17 cellular contexts compared by ENCODE assay signal in genomic region chr2:196144513-196145126, GRCh38. TPM values are rescaled to one million over a fixed set of nuclear protein-coding genes. Genes with fewer than 3 reads are reported as not detected.
DNase-seq lines count a peak whose midpoint lies in the region; ATAC-seq and TF ChIP-seq lines count a peak whose summit lies in the region.
"Had no signal": no experiment of that assay in that cellular context is flagged by ENCODE, and none has a peak within 500 bp of the region (broad histone marks: within the 10 kb centered on the region; RNA-seq: fewer than 3 reads in every experiment).

No MANE protein-coding gene starts in this region.

- no peaks in the 10 kb centered on the region for H3K79me2 ChIP-seq in mammary epithelial cell (ENCODE audit: insufficient read depth, low read length)

- CTCF ChIA-PET in CD8-positive, alpha-beta T cell (lab: Charles Lee): interaction anchor here (4.9 kb wide), 1 partner anchor 19 kb away, joined by 22 read pairs; no protein-coding TSS in a partner anchor
- CTCF ChIA-PET in mammary epithelial cell (lab: Charles Lee; ENCODE audit: low non-redundant PET): no interaction called here

- H3K27me3 ChIP-seq in CD8-positive, alpha-beta T cell (ENCODE audit: insufficient read depth, low read length): no peaks in the 10 kb centered on the region
- no peaks in the 10 kb centered on the region for H3K27me3 ChIP-seq in neutrophil
- no peaks in the 10 kb centered on the region for H3K27me3 ChIP-seq in mammary epithelial cell (ENCODE audit: insufficient read depth, low read length)
- H3K27me3 ChIP-seq: BLaER1 treated with 17β-estradiol and CSF1 and Interleukin-3, amounts not matched to agents 10 nM and 100 nM; pancreas; tibial artery had no signal

- peak overlapping the region; percentile 81 for H3K27ac Mint-ChIP-seq in CD8-positive, alpha-beta T cell
- peak overlapping the region; percentile 43 to 85 (median 72) for H3K27ac Mint-ChIP-seq in IgD-negative memory B cell
- H3K27ac Mint-ChIP-seq in activated naive CD8-positive, alpha-beta T cell treated with anti-CD3 and anti-CD28 coated beads, Interleukin-2, amount 10 ng/mL, durations not matched to agents 7 days and 5 days: peak overlapping the region; percentile 67

- intact Hi-C loops in CD8-positive, alpha-beta T cell (cut with DNase I, micrococcal nuclease): loop anchor here (1.0 to 5.0 kb wide), 2 partner anchors 19 to 133 kb away; no protein-coding TSS in a partner anchor
- intact Hi-C loops in mammary epithelial cell (cut with micrococcal nuclease): no loop called here

- 96% methylated on average over 5 of the region's 5 CpGs for WGBS in mammary epithelial cell (ENCODE audit: low coverage, missing lambda C conversion rate)

- peak overlapping the region; percentile 5 for H3K27ac ChIP-seq in CD8-positive, alpha-beta T cell (ENCODE audit: low read depth, low read length)
- H3K27ac ChIP-seq in neutrophil: peak overlapping the region; percentile 37
- no peak overlapping the region for H3K27ac ChIP-seq in mammary epithelial cell (ENCODE audit: insufficient read depth, low read depth, low read length)
- H3K27ac ChIP-seq: BLaER1 treated with 17β-estradiol and CSF1 and Interleukin-3, amounts not matched to agents 10 nM and 100 nM; pancreas; tibial artery had no signal

- H3K4me2 ChIP-seq in mammary epithelial cell (ENCODE audit: insufficient read depth, low read depth, low read length): no peak overlapping the region
- H3K4me2 ChIP-seq: BLaER1 treated with 17β-estradiol and CSF1 and Interleukin-3, amounts not matched to agents 10 nM and 100 nM had no signal

- H2AFZ ChIP-seq in mammary epithelial cell (ENCODE audit: low read depth, low read length): no peak overlapping the region

- peaks cover 89% of the 10 kb centered on the region for H3K4me1 ChIP-seq in CD8-positive, alpha-beta T cell (ENCODE audit: insufficient read depth, low read length)
- H3K4me1 ChIP-seq in neutrophil (ENCODE audit: control insufficient read depth in 1 of 2, insufficient read depth in 1 of 2, low read depth in 1 of 2, low read length in 1 of 2) (peaks cover 2 to 5% of the 10 kb centered on the region in 2 experiments), mammary epithelial cell (ENCODE audit: insufficient read depth, low read length) (no peaks in the 10 kb centered on the region)
- H3K4me1 ChIP-seq: pancreas had no signal

- peak; percentile 54 for ATAC-seq in CD8-positive, alpha-beta T cell
- ATAC-seq in activated naive CD8-positive, alpha-beta T cell treated with anti-CD3 and anti-CD28 coated beads, Interleukin-2, amount 10 ng/mL, durations not matched to agents 7 days and 5 days (ENCODE audit: low read depth): peak; percentile 43
- ATAC-seq: pancreas had no signal

- H3K9ac ChIP-seq in mammary epithelial cell (ENCODE audit: insufficient read depth, low read length): no peak overlapping the region
- H3K9ac ChIP-seq: BLaER1 treated with 17β-estradiol and CSF1 and Interleukin-3, amounts not matched to agents 10 nM and 100 nM had no signal

- in situ Hi-C loops in mammary epithelial cell (cut with MboI; ENCODE audit: low sequenced_read_pairs in 2 of 2): no loop called here

- DNase-seq in CD8-positive, alpha-beta T cell: peak in 2 of 7 experiments; percentile 18 to 28
- DNase-seq in activated naive CD8-positive, alpha-beta T cell treated with anti-CD3 and anti-CD28 coated beads, Interleukin-2, amount 10 ng/mL, durations not matched to agents 7 days and 5 days: no peak
- DNase-seq in NCI-H69 (lab: John Stamatoyannopoulos, UW): no peak
- no peak for DNase-seq in iPS-NIHi11 (ENCODE audit: low spot score)
- no peak for DNase-seq in mammary epithelial cell
- DNase-seq: activated gamma-delta T cell; DMS79; midbrain; NCI-H146; NCI-H345; pancreas; Right ventricle myocardium superior; stimulated activated CD4-positive, alpha-beta T cell treated with anti-CD3 and anti-CD28 coated beads, Interleukin-2, amount 100 ng/mL, for 48 hours; tibial artery had no signal

- H3K9me3 Mint-ChIP-seq in CD8-positive, alpha-beta T cell: no peaks in the 10 kb centered on the region
- H3K9me3 Mint-ChIP-seq in IgD-negative memory B cell: peaks cover 0 to 2% (median 0%) of the 10 kb centered on the region in 3 donors
- H3K9me3 Mint-ChIP-seq in activated naive CD8-positive, alpha-beta T cell treated with anti-CD3 and anti-CD28 coated beads, Interleukin-2, amount 10 ng/mL, durations not matched to agents 7 days and 5 days: no peaks in the 10 kb centered on the region

- peaks cover 61% of the 10 kb centered on the region for H3K36me3 ChIP-seq in CD8-positive, alpha-beta T cell (ENCODE audit: insufficient read depth, low read length)
- H3K36me3 ChIP-seq in neutrophil (peaks cover 100% of the 10 kb centered on the region), mammary epithelial cell (ENCODE audit: insufficient read depth, low read length) (no peaks in the 10 kb centered on the region)

- H4K20me1 ChIP-seq in mammary epithelial cell (ENCODE audit: insufficient read depth, low read length): no peaks in the 10 kb centered on the region

- H3K4me3 ChIP-seq in CD8-positive, alpha-beta T cell (ENCODE audit: low read depth, low read length): no peak overlapping the region
- H3K4me3 ChIP-seq in neutrophil (ENCODE audit: low read depth in 1 of 2, low read length in 1 of 2) (no peak overlapping the region), mammary epithelial cell (replicated peaks in 1 of 3; ENCODE audit: insufficient read depth in 1 of 3, low read depth in 2 of 3, low read length in 3 of 3) (no peak overlapping the region)
- H3K4me3 ChIP-seq: BLaER1 treated with 17β-estradiol and CSF1 and Interleukin-3, amounts not matched to agents 10 nM and 100 nM; pancreas; tibial artery had no signal

- no TSS peak for BruUV-seq in mammary epithelial cell (replicated peaks; lab: Mats Ljungman, UMichigan)

- H3K4me1 Mint-ChIP-seq in CD8-positive, alpha-beta T cell (ENCODE audit: low read depth): peaks cover 82% of the 10 kb centered on the region
- peaks cover 18 to 40% (median 30%) of the 10 kb centered on the region in 3 donors for H3K4me1 Mint-ChIP-seq in IgD-negative memory B cell
- H3K4me1 Mint-ChIP-seq in activated naive CD8-positive, alpha-beta T cell treated with anti-CD3 and anti-CD28 coated beads, Interleukin-2, amount 10 ng/mL, durations not matched to agents 7 days and 5 days: peaks cover 75% of the 10 kb centered on the region

- H3K4me3 Mint-ChIP-seq in CD8-positive, alpha-beta T cell: peak overlapping the region; percentile 42
- peak overlapping the region in 1 of 4 donors; percentile 67 for H3K4me3 Mint-ChIP-seq in IgD-negative memory B cell
- H3K4me3 Mint-ChIP-seq in activated naive CD8-positive, alpha-beta T cell treated with anti-CD3 and anti-CD28 coated beads, Interleukin-2, amount 10 ng/mL, durations not matched to agents 7 days and 5 days: peak overlapping the region; percentile 68

- TF ChIP-seq CTCF in CD8-positive, alpha-beta T cell (IDR thresholded peaks at IDR 0.05): no peak
- no peak for TF ChIP-seq CTCF in neutrophil (IDR thresholded peaks at IDR 0.05)
- no peak for TF ChIP-seq CTCF in mammary epithelial cell (conservative IDR thresholded peaks at IDR 0.05 in 1 of 2, IDR thresholded peaks at IDR 0.05 in 1 of 2; ENCODE audit: extremely low read depth in 1 of 2, insufficient read depth in 1 of 2, low read depth in 1 of 2, low read length in 2 of 2)

- no peaks in the 10 kb centered on the region for H3K9me3 ChIP-seq in CD8-positive, alpha-beta T cell (ENCODE audit: low read length)
- H3K9me3 ChIP-seq in neutrophil (no peaks in the 10 kb centered on the region), mammary epithelial cell (replicated peaks; ENCODE audit: insufficient read depth, low read length) (no peaks in the 10 kb centered on the region)
- H3K9me3 ChIP-seq: pancreas, tibial artery had no signal

- H3K27me3 Mint-ChIP-seq in CD8-positive, alpha-beta T cell (ENCODE audit: low read depth): no peaks in the 10 kb centered on the region
- H3K27me3 Mint-ChIP-seq in IgD-negative memory B cell: no peaks in the 10 kb centered on the region
- H3K27me3 Mint-ChIP-seq in activated naive CD8-positive, alpha-beta T cell treated with anti-CD3 and anti-CD28 coated beads, Interleukin-2, amount 10 ng/mL, durations not matched to agents 7 days and 5 days: no peaks in the 10 kb centered on the region

- dilution Hi-C loops in mammary epithelial cell (cut with HindIII; ENCODE audit: low sequenced_read_pairs): no loop called here

- peaks cover 89% of the 10 kb centered on the region for H3K36me3 Mint-ChIP-seq in CD8-positive, alpha-beta T cell
- peaks cover 13% of the 10 kb centered on the region for H3K36me3 Mint-ChIP-seq in IgD-negative memory B cell
- H3K36me3 Mint-ChIP-seq in activated naive CD8-positive, alpha-beta T cell treated with anti-CD3 and anti-CD28 coated beads, Interleukin-2, amount 10 ng/mL, durations not matched to agents 7 days and 5 days: peaks cover 70% of the 10 kb centered on the region

- POLR2A ChIA-PET in CD8-positive, alpha-beta T cell (lab: Charles Lee): interaction anchor here (0.6 to 5.4 kb wide), 11 partner anchors 12 to 104 kb away, joined by 3 to 24 read pairs (median 3); partner anchors contain the start of gene STK17B
- POLR2A ChIA-PET in activated naive CD8-positive, alpha-beta T cell treated with anti-CD3 and anti-CD28 coated beads, Interleukin-2, amount 10 ng/mL, durations not matched to agents 7 days and 5 days (lab: Charles Lee): interaction anchor here (0.6 to 2.7 kb wide), 13 partner anchors 9 to 132 kb away, joined by 3 to 17 read pairs (median 8); partner anchors contain the start of gene STK17B

RNA-seq across cellular contexts. Expression of gene STK17B, which starts 26.8 kb away (rescaled TPM):
- 100 to 1,000 TPM; 582 to 601 TPM for total RNA-seq in CD8-positive, alpha-beta T cell
- 71.9 TPM for polyA plus RNA-seq in IgD-negative memory B cell
- total RNA-seq in activated naive CD8-positive, alpha-beta T cell treated with anti-CD3 and anti-CD28 coated beads, Interleukin-2, amount 10 ng/mL, durations not matched to agents 7 days and 5 days: 100 to 1,000 TPM; 476 to 483 TPM
- total RNA-seq in mammary epithelial cell: 10 to 100 TPM in 1 of 2 donors, 1 to 10 TPM in 1; 5.7 to 11.6 TPM
- polyA plus RNA-seq in mammary epithelial cell: 4.3 TPM
- 3.7 TPM for polyA minus RNA-seq in mammary epithelial cell

Comparison
In these comparisons a context has a peak if more than half of its experiments do, and no peak if none do; other contexts are left out.
1. RNA of gene STK17B, which starts 26.8 kb away (total RNA-seq): 582 to 601 TPM in CD8-positive, alpha-beta T cell and 476 to 483 TPM in activated naive CD8-positive, alpha-beta T cell treated with anti-CD3 and anti-CD28 coated beads, Interleukin-2, amount 10 ng/mL, durations not matched to agents 7 days and 5 days; 5.7 to 11.6 TPM in mammary epithelial cell; every median in the first group is over 10 times any median in the second.
2. Peak in every context shown above with its lines, with median percentiles within 50 percentile points of each other: H3K27ac Mint-ChIP-seq.